ENCODE assay signal across 20 cellular contexts in genomic region chr6:5541025-5541424, GRCh38.
"Had no signal": no experiment of that assay in that cellular context is flagged by ENCODE, and none has a peak within 500 bp of the region (broad histone marks: within the 10 kb centered on the region; RNA-seq: fewer than 3 reads in every experiment).

No MANE protein-coding gene starts in this region.

- H3K36me3 ChIP-seq: gastrocnemius medialis, neural progenitor cell, pancreas, right lobe of liver, upper lobe of right lung had no signal

- H3K4me1 Mint-ChIP-seq: neural progenitor cell had no signal

- ATAC-seq: gastrocnemius medialis, heart right ventricle, left lobe of liver, pancreas, right lobe of liver, upper lobe of right lung had no signal

- H3K4me3 Mint-ChIP-seq: mesothelial cell of epicardium; natural killer cell treated with Interleukin-12 subunit alpha and Interleukin-12 subunit beta and Interleukin-15 and Interleukin-18, amount 100 ng/mL, for 72 hours; neural progenitor cell had no signal

- H3K9ac ChIP-seq: neural progenitor cell had no signal

- DNase-seq: effector memory CD4-positive, alpha-beta T cell; gastrocnemius medialis; heart right ventricle; mammary epithelial cell; nucleus accumbens; pancreas; right lobe of liver; stimulated activated CD4-positive, alpha-beta T cell treated with anti-CD3 and anti-CD28 coated beads, Interleukin-2, amount 100 ng/mL, for 24 hours; stimulated activated CD4-positive, alpha-beta T cell treated with anti-CD3 and anti-CD28 coated beads, Interleukin-4, amount 100 ng/mL, for 4 hours; stimulated activated naive CD4-positive, alpha-beta T cell; testis; upper lobe of right lung had no signal

- H3K9me3 Mint-ChIP-seq: mesothelial cell of epicardium had no signal

- H3K4me1 ChIP-seq: gastrocnemius medialis, heart right ventricle, neural progenitor cell, pancreas, right lobe of liver, testis, upper lobe of right lung, vagina had no signal

- H3K4me3 ChIP-seq: esophagus muscularis mucosa, gastrocnemius medialis, heart right ventricle, neural progenitor cell, pancreas, right lobe of liver, testis, tibial nerve, upper lobe of right lung, vagina had no signal

- H3K4me2 ChIP-seq: neural progenitor cell had no signal

- H3K27me3 Mint-ChIP-seq: natural killer cell treated with Interleukin-12 subunit alpha and Interleukin-12 subunit beta and Interleukin-15 and Interleukin-18, amount 100 ng/mL, for 72 hours; progenitor cell of endocrine pancreas had no signal

- H3K27ac ChIP-seq: esophagus muscularis mucosa, gastrocnemius medialis, heart right ventricle, neural progenitor cell, pancreas, right lobe of liver, testis, tibial nerve, upper lobe of right lung, vagina had no signal

- H3K27me3 ChIP-seq: esophagus muscularis mucosa, gastrocnemius medialis, heart right ventricle, neural progenitor cell, pancreas, right lobe of liver, testis, tibial nerve, upper lobe of right lung, vagina had no signal

- H3K36me3 Mint-ChIP-seq: natural killer cell treated with Interleukin-12 subunit alpha and Interleukin-12 subunit beta and Interleukin-15 and Interleukin-18, amount 100 ng/mL, for 72 hours had no signal

- H2AFZ ChIP-seq: neural progenitor cell had no signal

- H3K9me3 ChIP-seq: esophagus muscularis mucosa, gastrocnemius medialis, heart right ventricle, pancreas, right lobe of liver, testis, tibial nerve, upper lobe of right lung, vagina had no signal

- H3K27ac Mint-ChIP-seq: mesothelial cell of epicardium, neural progenitor cell, progenitor cell of endocrine pancreas had no signal
